Comparison of ENCODE assay signal across 14 cellular contexts in genomic region chr6:30750379-30750668, GRCh38. TPM values are rescaled to one million over a fixed set of nuclear protein-coding genes. Genes with fewer than 3 reads are reported as not detected.
DNase-seq lines count a peak whose midpoint lies in the region; ATAC-seq and TF ChIP-seq lines count a peak whose summit lies in the region.
"Had no signal": no experiment of that assay in that cellular context is flagged by ENCODE, and none has a peak within 500 bp of the region (broad histone marks: within the 10 kb centered on the region; RNA-seq: fewer than 3 reads in every experiment).

No MANE protein-coding gene starts in this region.

- DNase-seq in right atrium auricular region (ENCODE audit: low spot score) = no peak
- DNase-seq in right cardiac atrium = no peak
- no peak for DNase-seq in colonic mucosa
- DNase-seq in uterus = no peak
- no peak for DNase-seq in nucleus accumbens (lab: John Stamatoyannopoulos, UW)
- DNase-seq in T1000 (lab: John Stamatoyannopoulos, UW) = no peak
- no peak for DNase-seq in ACHN
- DNase-seq: activated CD8-positive, alpha-beta memory T cell treated with anti-CD3 and anti-CD28 coated beads, Interleukin-2, amount 50 U/mL, for 48 hours; activated naive CD4-positive, alpha-beta T cell treated with anti-CD3 and anti-CD28 coated beads, Interleukin-2, amount 10 ng/mL, durations not matched to agents 7 days and 5 days; central memory CD4-positive, alpha-beta T cell; DMS 273 treated with DMSO at 0.1 percent for 48 hours; naive B cell had no signal

- H3K4me1 ChIP-seq in right atrium auricular region (peaks cover 0 to 42% of the 10 kb centered on the region in 2 donors), right cardiac atrium (ENCODE audit: control insufficient read depth, insufficient read depth, low read length) (peaks cover 10% of the 10 kb centered on the region), colonic mucosa (peaks cover 10% of the 10 kb centered on the region), muscle layer of colon (ENCODE audit: insufficient read depth, low read length) (peaks cover 48% of the 10 kb centered on the region), uterus (peaks cover 0 to 6% of the 10 kb centered on the region in 2 donors)

- TF ChIP-seq POLR2A in uterus (IDR thresholded peaks at IDR 0.05) = no peak

- H3K9ac ChIP-seq in colonic mucosa (ENCODE audit: low read depth in 2 of 2, low read length in 2 of 2) (peak overlapping the region in 1 of 2 donors; percentile 70), muscle layer of colon (ENCODE audit: low read length) (no peak overlapping the region)

- TF ChIP-seq CTCF in right atrium auricular region (IDR thresholded peaks at IDR 0.05) (no peak), colonic mucosa (IDR thresholded peaks at IDR 0.05) (no peak), uterus (IDR thresholded peaks at IDR 0.05) (no peak)

- intact Hi-C loops in right cardiac atrium (cut with DNase I) (no loop called here), colonic mucosa (cut with DNase I) (no loop called here), uterus (cut with DNase I; ENCODE audit: low total_unique reads) (no loop called here)

- H3K36me3 ChIP-seq in right atrium auricular region = no peaks in the 10 kb centered on the region
- H3K36me3 ChIP-seq in colonic mucosa = no peaks in the 10 kb centered on the region
- H3K36me3 ChIP-seq in muscle layer of colon (ENCODE audit: insufficient read depth, low read length) = no peaks in the 10 kb centered on the region
- no peaks in the 10 kb centered on the region for H3K36me3 ChIP-seq in uterus

- ATAC-seq in right cardiac atrium = no peak
- ATAC-seq: stimulated activated memory B cell treated with anti-CD40 and anti-IgM and Interleukin-4, amounts not matched to agents 10 μg/mL and 1 μg/mL and 100 μg/mL, for 72 hours had no signal

- H3K27ac ChIP-seq in right atrium auricular region = peak overlapping the region; percentile 16 to 98
- H3K27ac ChIP-seq in right cardiac atrium (ENCODE audit: low read length) = no peak overlapping the region
- H3K27ac ChIP-seq in colonic mucosa = peak overlapping the region; percentile 78
- H3K27ac ChIP-seq in muscle layer of colon (ENCODE audit: low read depth, low read length) = peak overlapping the region; percentile 6
- peak overlapping the region; percentile 79 to 80 for H3K27ac ChIP-seq in uterus

- in situ Hi-C loops in ACHN (cut with HindIII; ENCODE audit: low pct_ligation_motif_present, low pct_unique_long_range_greater_than_20kb, low sequenced_read_pairs) = no loop called here

- H3K27me3 ChIP-seq in right atrium auricular region = no peaks in the 10 kb centered on the region
- no peaks in the 10 kb centered on the region for H3K27me3 ChIP-seq in right cardiac atrium (ENCODE audit: control insufficient read depth, insufficient read depth)
- H3K27me3 ChIP-seq in colonic mucosa = no peaks in the 10 kb centered on the region
- H3K27me3 ChIP-seq in muscle layer of colon (ENCODE audit: control insufficient read depth in 1 of 2, insufficient read depth in 2 of 2, low read length in 2 of 2) = no peaks in the 10 kb centered on the region
- H3K27me3 ChIP-seq in uterus = no peaks in the 10 kb centered on the region

- H3K9me3 ChIP-seq in right atrium auricular region (no peaks in the 10 kb centered on the region), right cardiac atrium (ENCODE audit: control insufficient read depth, low read length) (no peaks in the 10 kb centered on the region), colonic mucosa (no peaks in the 10 kb centered on the region), muscle layer of colon (ENCODE audit: low read length) (no peaks in the 10 kb centered on the region), uterus (no peaks in the 10 kb centered on the region)

- H3K4me3 ChIP-seq in right atrium auricular region = no peak overlapping the region
- H3K4me3 ChIP-seq in right cardiac atrium (ENCODE audit: low read length) = no peak overlapping the region
- no peak overlapping the region for H3K4me3 ChIP-seq in colonic mucosa
- H3K4me3 ChIP-seq in muscle layer of colon (ENCODE audit: low read depth in 1 of 2, low read length in 2 of 2) = no peak overlapping the region
- H3K4me3 ChIP-seq in uterus = no peak overlapping the region

RNA-seq across cellular contexts. Expression of gene IER3, which starts 6.0 kb away (rescaled TPM):
- total RNA-seq in right atrium auricular region = 100 to 1,000 TPM in 1 of 2 donors, 10 to 100 TPM in 1; 43.6 to 144 TPM
- total RNA-seq in right cardiac atrium = 10 to 100 TPM; 22.4 to 60.2 (median 34.1) TPM
- polyA plus RNA-seq in right cardiac atrium = 63.6 TPM
- 10 to 100 TPM; 47.2 to 92.8 TPM for total RNA-seq in colonic mucosa
- 10 to 100 TPM in 2 of 4 donors, 1 to 10 TPM in 1, under 1 TPM in 1; 0.88 to 23.8 (median 10.4) TPM for total RNA-seq in uterus

RNA-seq across cellular contexts. Expression of gene FLOT1, which starts 7.8 kb away (rescaled TPM):
- total RNA-seq in right atrium auricular region (100 to 1,000 TPM; 157 to 167 TPM), right cardiac atrium (100 to 1,000 TPM; 180 to 208 (median 199) TPM), colonic mucosa (100 to 1,000 TPM; 130 to 158 TPM), uterus (100 to 1,000 TPM in 1 of 4 donors, 10 to 100 TPM in 3; 47.1 to 155 (median 64.6) TPM)
- polyA plus RNA-seq in right cardiac atrium = 264 TPM

RNA-seq across cellular contexts. Expression of gene TUBB, which starts 30.2 kb away (rescaled TPM):
- 100 to 1,000 TPM; 121 to 236 TPM for total RNA-seq in right atrium auricular region
- 100 to 1,000 TPM; 130 to 250 (median 200) TPM for total RNA-seq in right cardiac atrium
- 170 TPM for polyA plus RNA-seq in right cardiac atrium
- 100 to 1,000 TPM; 213 to 605 TPM for total RNA-seq in colonic mucosa
- 100 to 1,000 TPM; 130 to 426 (median 290) TPM for total RNA-seq in uterus

RNA-seq across cellular contexts. Expression of gene MDC1, which starts 33.2 kb away (rescaled TPM):
- total RNA-seq in right atrium auricular region = 10 to 100 TPM in 1 of 2 donors, 1 to 10 TPM in 1; 6.7 to 12.3 TPM
- total RNA-seq in right cardiac atrium = 10 to 100 TPM; 20.7 to 26.6 (median 24.2) TPM
- 11.1 TPM for polyA plus RNA-seq in right cardiac atrium
- total RNA-seq in colonic mucosa = 10 to 100 TPM; 14.0 to 59.0 TPM
- total RNA-seq in uterus = 10 to 100 TPM in 2 of 4 donors, 1 to 10 TPM in 2; 3.1 to 61.9 (median 10.2) TPM

RNA-seq across cellular contexts. Expression of gene NRM, which starts 59.5 kb away (rescaled TPM):
- total RNA-seq in right atrium auricular region (1 to 10 TPM; 2.2 to 4.2 TPM), right cardiac atrium (1 to 10 TPM; 2.5 to 5.8 (median 5.0) TPM), colonic mucosa (10 to 100 TPM in 1 of 2 donors, 1 to 10 TPM in 1; 7.4 to 19.2 TPM), uterus (10 to 100 TPM in 1 of 4 donors, 1 to 10 TPM in 2, under 1 TPM in 1; 0.59 to 29.3 (median 5.4) TPM)
- polyA plus RNA-seq in right cardiac atrium = 5.3 TPM
